1 cellular context compared by ENCODE assay signal in genomic region chr2:236308855-236309668, GRCh38.
TF ChIP-seq lines count a peak whose summit lies in the region.

No MANE protein-coding gene starts in this region.

TF ChIP-seq in HepG2, 621 proteins besides CTCF, POLR2A, EP300 and RAD21 (continued from another document):
- TF ChIP-seq MNT (IDR thresholded peaks at IDR 0.05) (peak; percentile 57), ASH2L (IDR thresholded peaks at IDR 0.05; ENCODE audit: insufficient read length, low read depth, low read length) (no peak)
